ENCODE assay signal across 27 cellular contexts in genomic region chr1:21952806-21953514, GRCh38. TPM values are rescaled to one million over a fixed set of nuclear protein-coding genes. Genes with fewer than 3 reads are reported as not detected.
DNase-seq lines count a peak whose midpoint lies in the region; ATAC-seq and TF ChIP-seq lines count a peak whose summit lies in the region.
"Had no signal": no experiment of that assay in that cellular context is flagged by ENCODE, and none has a peak within 500 bp of the region (broad histone marks: within the 10 kb centered on the region; RNA-seq: fewer than 3 reads in every experiment).

No MANE protein-coding gene starts in this region.

- no peaks in the 10 kb centered on the region for H3K27me3 ChIP-seq in subcutaneous abdominal adipose tissue (ENCODE audit: control insufficient read depth in 5 of 5, insufficient read depth in 4 of 5, low read length in 5 of 5)
- H3K27me3 ChIP-seq: ascending aorta, heart left ventricle, pancreas, stomach, transverse colon had no signal

- no peaks in the 10 kb centered on the region for H3K36me3 ChIP-seq in subcutaneous abdominal adipose tissue (ENCODE audit: control insufficient read depth in 5 of 5, insufficient read depth in 5 of 5, low read length in 5 of 5)
- H3K36me3 ChIP-seq: ascending aorta, HAP-1, heart left ventricle, pancreas, stomach, transverse colon had no signal

- peak overlapping the region; percentile 21 for H3K27ac Mint-ChIP-seq in activated naive CD8-positive, alpha-beta T cell treated with anti-CD3 and anti-CD28 coated beads, Interleukin-2, amount 10 ng/mL, durations not matched to agents 7 days and 5 days
- no peak overlapping the region for H3K27ac Mint-ChIP-seq in activated naive CD8-positive, alpha-beta T cell treated with anti-CD3 and anti-CD28 coated beads, Interleukin-2, amount 50 U/mL, for 24 hours
- H3K27ac Mint-ChIP-seq in brain, result peak overlapping the region in 3 of 5 experiments; percentile 42 to 54 (median 47)
- H3K27ac Mint-ChIP-seq: activated B cell treated with CpG ODN at 0.5 μM for 24 hours; activated naive CD4-positive, alpha-beta T cell treated with anti-CD3 and anti-CD28 coated beads, Interleukin-2, amount 50 U/mL, for 24 hours; activated T-helper 1 cell treated with anti-CD3 and anti-CD28 coated beads, Interleukin-12 subunit alpha, Interleukin-12 subunit beta, Interleukin-2, Interleukin-4 antibody, amounts not matched to agents 30 ng/mL and 10 ng/mL and 1 ng/mL, durations not matched to agents 14 hours and 24 hours and 36 hours had no signal

- no peak for DNase-seq in activated naive CD8-positive, alpha-beta T cell treated with anti-CD3 and anti-CD28 coated beads, Interleukin-2, amount 10 ng/mL, durations not matched to agents 7 days and 5 days
- no peak for DNase-seq in activated naive CD8-positive, alpha-beta T cell treated with anti-CD3 and anti-CD28 coated beads, Interleukin-2, amount 50 U/mL, for 24 hours
- DNase-seq in myocyte (ENCODE audit: low read depth), result peak; percentile 79
- no peak for DNase-seq in kidney tubule cell (ENCODE audit: low spot score)
- DNase-seq in NOMO-1 (lab: John Stamatoyannopoulos, UW; ENCODE audit: unreplicated experiment in 2 of 2), result no peak
- DNase-seq: activated B cell treated with CpG ODN at 0.5 μM for 24 hours; AML-193; DMS53; GDM1; left cardiac atrium; NCI-H1048; NCI-H187; NCI-H526 treated with DMSO at 0.1 percent for 48 hours; pancreas; stimulated activated CD4-positive, alpha-beta T cell treated with anti-CD3 and anti-CD28 coated beads, Interleukin-15, amount 100 ng/mL, for 24 hours; stomach; transverse colon had no signal

- H3K9ac ChIP-seq in subcutaneous abdominal adipose tissue (ENCODE audit: low read length in 5 of 5), result peak overlapping the region in 1 of 5 donors; percentile 0

- H3K4me3 Mint-ChIP-seq in activated naive CD8-positive, alpha-beta T cell treated with anti-CD3 and anti-CD28 coated beads, Interleukin-2, amount 10 ng/mL, durations not matched to agents 7 days and 5 days, result no peak overlapping the region
- H3K4me3 Mint-ChIP-seq in activated naive CD8-positive, alpha-beta T cell treated with anti-CD3 and anti-CD28 coated beads, Interleukin-2, amount 50 U/mL, for 24 hours, result no peak overlapping the region
- no peak overlapping the region for H3K4me3 Mint-ChIP-seq in brain
- H3K4me3 Mint-ChIP-seq: activated B cell treated with CpG ODN at 0.5 μM for 24 hours; activated naive CD4-positive, alpha-beta T cell treated with anti-CD3 and anti-CD28 coated beads, Interleukin-2, amount 50 U/mL, for 24 hours; activated T-helper 1 cell treated with anti-CD3 and anti-CD28 coated beads, Interleukin-12 subunit alpha, Interleukin-12 subunit beta, Interleukin-2, Interleukin-4 antibody, amounts not matched to agents 30 ng/mL and 10 ng/mL and 1 ng/mL, durations not matched to agents 14 hours and 24 hours and 36 hours had no signal

- peaks cover 16 to 39% (median 34%) of the 10 kb centered on the region in 5 donors for H3K4me1 ChIP-seq in subcutaneous abdominal adipose tissue (ENCODE audit: control insufficient read depth in 5 of 5, insufficient read depth in 5 of 5, low read length in 5 of 5)
- H3K4me1 ChIP-seq: HAP-1 had no signal

- H3K27me3 Mint-ChIP-seq in activated naive CD8-positive, alpha-beta T cell treated with anti-CD3 and anti-CD28 coated beads, Interleukin-2, amount 10 ng/mL, durations not matched to agents 7 days and 5 days, result no peaks in the 10 kb centered on the region
- no peaks in the 10 kb centered on the region for H3K27me3 Mint-ChIP-seq in activated naive CD8-positive, alpha-beta T cell treated with anti-CD3 and anti-CD28 coated beads, Interleukin-2, amount 50 U/mL, for 24 hours
- peaks cover 4% of the 10 kb centered on the region for H3K27me3 Mint-ChIP-seq in brain
- H3K27me3 Mint-ChIP-seq: activated naive CD4-positive, alpha-beta T cell treated with anti-CD3 and anti-CD28 coated beads, Interleukin-2, amount 50 U/mL, for 24 hours had no signal

- no peak for TF ChIP-seq CTCF in brain (conservative IDR thresholded peaks at IDR 0.05)

- POLR2A ChIA-PET in activated naive CD8-positive, alpha-beta T cell treated with anti-CD3 and anti-CD28 coated beads, Interleukin-2, amount 10 ng/mL, durations not matched to agents 7 days and 5 days (lab: Charles Lee), result no interaction called here

- no peaks in the 10 kb centered on the region for H3K9me3 ChIP-seq in subcutaneous abdominal adipose tissue (ENCODE audit: control insufficient read depth in 5 of 5, low read length in 5 of 5)
- H3K9me3 ChIP-seq: ascending aorta, HAP-1, heart left ventricle, pancreas, stomach, transverse colon had no signal

- peaks cover 20% of the 10 kb centered on the region for H3K4me1 Mint-ChIP-seq in activated naive CD8-positive, alpha-beta T cell treated with anti-CD3 and anti-CD28 coated beads, Interleukin-2, amount 10 ng/mL, durations not matched to agents 7 days and 5 days
- H3K4me1 Mint-ChIP-seq in activated naive CD8-positive, alpha-beta T cell treated with anti-CD3 and anti-CD28 coated beads, Interleukin-2, amount 50 U/mL, for 24 hours, result peaks cover 23% of the 10 kb centered on the region
- peaks cover 21% of the 10 kb centered on the region for H3K4me1 Mint-ChIP-seq in brain

- no peak for ATAC-seq in activated naive CD8-positive, alpha-beta T cell treated with anti-CD3 and anti-CD28 coated beads, Interleukin-2, amount 10 ng/mL, durations not matched to agents 7 days and 5 days (ENCODE audit: low read depth)
- ATAC-seq in activated naive CD8-positive, alpha-beta T cell treated with anti-CD3 and anti-CD28 coated beads, Interleukin-2, amount 50 U/mL, for 24 hours, result no peak
- no peak for ATAC-seq in HG03159 (IDR thresholded peaks at IDR 0.05; ENCODE audit: unreplicated experiment)
- ATAC-seq: heart left ventricle, left cardiac atrium, pancreas, sciatic nerve had no signal

- peak overlapping the region; percentile 28 for H3K27ac ChIP-seq in subcutaneous abdominal adipose tissue (ENCODE audit: low read depth, low read length)
- H3K27ac ChIP-seq: pancreas, transverse colon had no signal

- no peak overlapping the region for H3K4me3 ChIP-seq in subcutaneous abdominal adipose tissue (ENCODE audit: low read depth in 1 of 5, low read length in 5 of 5)
- H3K4me3 ChIP-seq: ascending aorta, HAP-1, heart left ventricle, pancreas, stomach, transverse colon had no signal

- H3K9me3 Mint-ChIP-seq in activated naive CD8-positive, alpha-beta T cell treated with anti-CD3 and anti-CD28 coated beads, Interleukin-2, amount 10 ng/mL, durations not matched to agents 7 days and 5 days, result no peaks in the 10 kb centered on the region
- H3K9me3 Mint-ChIP-seq in activated naive CD8-positive, alpha-beta T cell treated with anti-CD3 and anti-CD28 coated beads, Interleukin-2, amount 50 U/mL, for 24 hours, result no peaks in the 10 kb centered on the region
- no peaks in the 10 kb centered on the region for H3K9me3 Mint-ChIP-seq in brain
- H3K9me3 Mint-ChIP-seq: activated B cell treated with CpG ODN at 0.5 μM for 24 hours; activated naive CD4-positive, alpha-beta T cell treated with anti-CD3 and anti-CD28 coated beads, Interleukin-2, amount 50 U/mL, for 24 hours; activated T-helper 1 cell treated with anti-CD3 and anti-CD28 coated beads, Interleukin-12 subunit alpha, Interleukin-12 subunit beta, Interleukin-2, Interleukin-4 antibody, amounts not matched to agents 30 ng/mL and 10 ng/mL and 1 ng/mL, durations not matched to agents 14 hours and 24 hours and 36 hours had no signal

- H3K36me3 Mint-ChIP-seq in activated naive CD8-positive, alpha-beta T cell treated with anti-CD3 and anti-CD28 coated beads, Interleukin-2, amount 10 ng/mL, durations not matched to agents 7 days and 5 days, result peaks cover 2% of the 10 kb centered on the region
- no peaks in the 10 kb centered on the region for H3K36me3 Mint-ChIP-seq in activated naive CD8-positive, alpha-beta T cell treated with anti-CD3 and anti-CD28 coated beads, Interleukin-2, amount 50 U/mL, for 24 hours (ENCODE audit: low read depth)
- H3K36me3 Mint-ChIP-seq in brain, result no peaks in the 10 kb centered on the region
- H3K36me3 Mint-ChIP-seq: activated naive CD4-positive, alpha-beta T cell treated with anti-CD3 and anti-CD28 coated beads, Interleukin-2, amount 50 U/mL, for 24 hours had no signal

RNA-seq across cellular contexts. Expression of gene HSPG2, which starts 15.8 kb away (rescaled TPM):
- total RNA-seq in activated naive CD8-positive, alpha-beta T cell treated with anti-CD3 and anti-CD28 coated beads, Interleukin-2, amount 10 ng/mL, durations not matched to agents 7 days and 5 days, result 1 to 10 TPM; 6.7 to 9.5 TPM
- polyA plus RNA-seq in brain (ENCODE audit: insufficient read depth, low read depth, low replicate concordance), result 27.0 TPM
- 221 and 384 TPM in 2 replicates for total RNA-seq in myocyte
- 653 TPM for polyA plus RNA-seq in myocyte (2012)

RNA-seq across cellular contexts. Expression of gene CELA3B, which starts 23.9 kb away (rescaled TPM):
- total RNA-seq in activated naive CD8-positive, alpha-beta T cell treated with anti-CD3 and anti-CD28 coated beads, Interleukin-2, amount 10 ng/mL, durations not matched to agents 7 days and 5 days, result not detected
- polyA plus RNA-seq in brain (ENCODE audit: insufficient read depth, low read depth, low replicate concordance), result not detected
- total RNA-seq in myocyte, result not detected in 2 replicates
- polyA plus RNA-seq in myocyte (2012), result not detected
- total RNA-seq: A172; activated B cell treated with CpG ODN at 0.5 μM for 24 hours; activated T-helper 1 cell treated with anti-CD3 and anti-CD28 coated beads, Interleukin-12 subunit alpha, Interleukin-12 subunit beta, Interleukin-2, Interleukin-4 antibody, amounts not matched to agents 30 ng/mL and 10 ng/mL and 1 ng/mL, durations not matched to agents 14 hours and 24 hours and 36 hours; ascending aorta; left cardiac atrium; transverse colon had no signal

RNA-seq across cellular contexts. Expression of gene CELA3A, which starts 48.5 kb away (rescaled TPM):
- total RNA-seq in activated naive CD8-positive, alpha-beta T cell treated with anti-CD3 and anti-CD28 coated beads, Interleukin-2, amount 10 ng/mL, durations not matched to agents 7 days and 5 days, result not detected
- polyA plus RNA-seq in brain (ENCODE audit: insufficient read depth, low read depth, low replicate concordance), result not detected
- 0.78 and 2.6 TPM in 2 replicates for total RNA-seq in myocyte
- polyA plus RNA-seq in myocyte (2012), result 0.18 TPM
- total RNA-seq: A172; activated B cell treated with CpG ODN at 0.5 μM for 24 hours; activated T-helper 1 cell treated with anti-CD3 and anti-CD28 coated beads, Interleukin-12 subunit alpha, Interleukin-12 subunit beta, Interleukin-2, Interleukin-4 antibody, amounts not matched to agents 30 ng/mL and 10 ng/mL and 1 ng/mL, durations not matched to agents 14 hours and 24 hours and 36 hours; ascending aorta; left cardiac atrium; transverse colon had no signal

Comparison
In these comparisons a context has a peak if more than half of its experiments do, and no peak if none do; other contexts are left out.
1. RNA of gene HSPG2, which starts 15.8 kb away (total RNA-seq): 221 to 384 TPM in myocyte; 6.7 to 9.5 TPM in activated naive CD8-positive, alpha-beta T cell treated with anti-CD3 and anti-CD28 coated beads, Interleukin-2, amount 10 ng/mL, durations not matched to agents 7 days and 5 days; every median in the first group is over 10 times any median in the second.